ENCODE assay signal across 8 cellular contexts in genomic region chr2:55049794-55050132, GRCh38. TPM values are rescaled to one million over a fixed set of nuclear protein-coding genes. Genes with fewer than 3 reads are reported as not detected.
DNase-seq lines count a peak whose midpoint lies in the region; ATAC-seq and TF ChIP-seq lines count a peak whose summit lies in the region.

No MANE protein-coding gene starts in this region.

- no peak for TF ChIP-seq CTCF in C4-2B (conservative IDR thresholded peaks at IDR 0.05)
- no peak for TF ChIP-seq CTCF in HFFc6 (IDR thresholded peaks at IDR 0.05)
- no peak for TF ChIP-seq CTCF in kidney epithelial cell (IDR thresholded peaks at IDR 0.05; ENCODE audit: insufficient read depth, low read length, poor library complexity, severe bottlenecking)
- no peak for TF ChIP-seq CTCF in thoracic aorta (IDR thresholded peaks at IDR 0.05)

- POLR2A ChIA-PET in activated naive CD8-positive, alpha-beta T cell treated with anti-CD3 and anti-CD28 coated beads, Interleukin-2, amount 10 ng/mL, durations not matched to agents 7 days and 5 days (lab: Charles Lee), result interaction anchor here (0.7 to 2.7 kb wide), 16 partner anchors 9 to 490 kb away, joined by 3 to 25 read pairs (median 5); partner anchors contain the start of genes CLHC1 and RPS27A

- H3K9me3 ChIP-seq in thoracic aorta, result no peaks in the 10 kb centered on the region

- peaks cover 34 to 43% of the 10 kb centered on the region in 2 donors for H3K4me1 ChIP-seq in thoracic aorta (ENCODE audit: control insufficient read depth in 1 of 2, low read depth in 2 of 2)

- no peak for DNase-seq in HFFc6
- DNase-seq in activated naive CD8-positive, alpha-beta T cell treated with anti-CD3 and anti-CD28 coated beads, Interleukin-2, amount 10 ng/mL, durations not matched to agents 7 days and 5 days, result no peak
- no peak for DNase-seq in kidney epithelial cell (ENCODE audit: low read depth)
- no peak for DNase-seq in thoracic aorta (ENCODE audit: low spot score)
- no peak for DNase-seq in SW480 (ENCODE audit: low spot score)
- DNase-seq in SHP77 treated with DMSO at 0.1 percent for 48 hours (lab: John Stamatoyannopoulos, UW), result no peak

- peaks cover 14% of the 10 kb centered on the region for H3K9me3 Mint-ChIP-seq in HFFc6
- no peaks in the 10 kb centered on the region for H3K9me3 Mint-ChIP-seq in activated naive CD8-positive, alpha-beta T cell treated with anti-CD3 and anti-CD28 coated beads, Interleukin-2, amount 10 ng/mL, durations not matched to agents 7 days and 5 days

- H3K4me3 ChIP-seq in kidney epithelial cell (ENCODE audit: low read depth, low read length) (peak overlapping the region; percentile 87), thoracic aorta (peak overlapping the region; percentile 96)

- H3K27ac ChIP-seq in C4-2B (peak overlapping the region; percentile 95), thoracic aorta (peak overlapping the region; percentile 99 to 100)

- peaks cover 54% of the 10 kb centered on the region for H3K4me1 Mint-ChIP-seq in HFFc6 (ENCODE audit: low read depth)
- H3K4me1 Mint-ChIP-seq in activated naive CD8-positive, alpha-beta T cell treated with anti-CD3 and anti-CD28 coated beads, Interleukin-2, amount 10 ng/mL, durations not matched to agents 7 days and 5 days, result peaks cover 43% of the 10 kb centered on the region

- H3K36me3 ChIP-seq in kidney epithelial cell (ENCODE audit: control insufficient read depth, insufficient read depth, low read length) (no peaks in the 10 kb centered on the region), thoracic aorta (no peaks in the 10 kb centered on the region)

- peaks cover 11% of the 10 kb centered on the region for H3K27me3 Mint-ChIP-seq in HFFc6 (ENCODE audit: insufficient read depth)
- no peaks in the 10 kb centered on the region for H3K27me3 Mint-ChIP-seq in activated naive CD8-positive, alpha-beta T cell treated with anti-CD3 and anti-CD28 coated beads, Interleukin-2, amount 10 ng/mL, durations not matched to agents 7 days and 5 days

- ATAC-seq in activated naive CD8-positive, alpha-beta T cell treated with anti-CD3 and anti-CD28 coated beads, Interleukin-2, amount 10 ng/mL, durations not matched to agents 7 days and 5 days (ENCODE audit: low read depth), result no peak
- ATAC-seq in thoracic aorta (ENCODE audit: insufficient number of reproducible peaks, low FRiP score, low read depth) (no peak), GM18520 (IDR thresholded peaks at IDR 0.05; ENCODE audit: unreplicated experiment) (no peak)

- H3K27ac Mint-ChIP-seq in HFFc6, result peak overlapping the region; percentile 100
- H3K27ac Mint-ChIP-seq in activated naive CD8-positive, alpha-beta T cell treated with anti-CD3 and anti-CD28 coated beads, Interleukin-2, amount 10 ng/mL, durations not matched to agents 7 days and 5 days, result peak overlapping the region; percentile 100

- peak overlapping the region; percentile 100 for H3K4me3 Mint-ChIP-seq in HFFc6
- H3K4me3 Mint-ChIP-seq in activated naive CD8-positive, alpha-beta T cell treated with anti-CD3 and anti-CD28 coated beads, Interleukin-2, amount 10 ng/mL, durations not matched to agents 7 days and 5 days, result peak overlapping the region; percentile 100

- H3K27me3 ChIP-seq in kidney epithelial cell (ENCODE audit: control insufficient read depth, insufficient read depth, low read length), result no peaks in the 10 kb centered on the region
- no peaks in the 10 kb centered on the region for H3K27me3 ChIP-seq in thoracic aorta (replicated peaks; ENCODE audit: insufficient read depth)

- peaks cover 48% of the 10 kb centered on the region for H3K36me3 Mint-ChIP-seq in HFFc6 (ENCODE audit: low read depth)
- H3K36me3 Mint-ChIP-seq in activated naive CD8-positive, alpha-beta T cell treated with anti-CD3 and anti-CD28 coated beads, Interleukin-2, amount 10 ng/mL, durations not matched to agents 7 days and 5 days, result peaks cover 7% of the 10 kb centered on the region

RNA-seq across cellular contexts. Expression of gene RTN4, which starts 0.5 kb away (rescaled TPM):
- 1,000 to 10,000 TPM in 1 of 6 experiments, 100 to 1,000 TPM in 5; 820 to 1,001 (median 831) TPM for total RNA-seq in HFFc6 (2021; fragmentation: NEBNext Ultra II Directional; extraction: Animal tissue kit (Norgen Biotek cat#: 25700))
- 10 to 100 TPM; 82.2 to 88.2 TPM for total RNA-seq in activated naive CD8-positive, alpha-beta T cell treated with anti-CD3 and anti-CD28 coated beads, Interleukin-2, amount 10 ng/mL, durations not matched to agents 7 days and 5 days
- total RNA-seq in kidney epithelial cell (355 and 382 TPM in 2 replicates), thoracic aorta (100 to 1,000 TPM; 253 to 331 TPM)
